ENCODE assay signal across 11 cellular contexts in genomic region chr7:45712057-45712689, GRCh38.
"Had no signal": no experiment of that assay in that cellular context is flagged by ENCODE, and none has a peak within 500 bp of the region (broad histone marks: within the 10 kb centered on the region; RNA-seq: fewer than 3 reads in every experiment).

No MANE protein-coding gene starts in this region.

- H3K27me3 ChIP-seq: neural progenitor cell, pancreas, vagina had no signal

- H3K27ac ChIP-seq: neural progenitor cell, pancreas, tibial artery, vagina had no signal

- H3K27me3 Mint-ChIP-seq: activated naive CD4-positive, alpha-beta T cell treated with anti-CD3 and anti-CD28 coated beads, Interleukin-2, amount 10 ng/mL, durations not matched to agents 7 days and 5 days had no signal

- H3K4me3 ChIP-seq: neural progenitor cell, pancreas, tibial artery, vagina had no signal

- H3K36me3 Mint-ChIP-seq: activated naive CD4-positive, alpha-beta T cell treated with anti-CD3 and anti-CD28 coated beads, Interleukin-2, amount 10 ng/mL, durations not matched to agents 7 days and 5 days; naive B cell; stimulated activated effector memory CD8-positive, alpha-beta T cell treated with anti-CD3 and anti-CD28 coated beads, Interleukin-12 subunit alpha, Interleukin-12 subunit beta, amount 100 ng/mL, for 72 hours had no signal

- ATAC-seq: pancreas had no signal

- H3K27ac Mint-ChIP-seq: activated naive CD4-positive, alpha-beta T cell treated with anti-CD3 and anti-CD28 coated beads, Interleukin-2, amount 10 ng/mL, durations not matched to agents 7 days and 5 days; activated T-helper 1 cell treated with anti-CD3 and anti-CD28 coated beads, Interleukin-12 subunit alpha, Interleukin-12 subunit beta, Interleukin-2, Interleukin-4 antibody, amounts not matched to agents 30 ng/mL and 10 ng/mL and 1 ng/mL, durations not matched to agents 14 hours and 24 hours and 36 hours; naive B cell; neural progenitor cell; stimulated activated effector memory CD8-positive, alpha-beta T cell treated with anti-CD3 and anti-CD28 coated beads, Interleukin-12 subunit alpha, Interleukin-12 subunit beta, amount 100 ng/mL, for 72 hours had no signal

- H3K4me1 ChIP-seq: neural progenitor cell, pancreas, tibial artery, vagina had no signal

- DNase-seq: activated CD8-positive, alpha-beta memory T cell treated with anti-CD3 and anti-CD28 coated beads for 24 hours; activated naive CD4-positive, alpha-beta T cell treated with anti-CD3 and anti-CD28 coated beads, Interleukin-2, amount 10 ng/mL, durations not matched to agents 7 days and 5 days; naive B cell; pancreas; SW 1271 had no signal

- H3K9me3 ChIP-seq: pancreas, tibial artery, vagina had no signal

- H3K36me3 ChIP-seq: neural progenitor cell, pancreas, tibial artery, vagina had no signal

- H3K4me1 Mint-ChIP-seq: activated naive CD4-positive, alpha-beta T cell treated with anti-CD3 and anti-CD28 coated beads, Interleukin-2, amount 10 ng/mL, durations not matched to agents 7 days and 5 days; naive B cell; neural progenitor cell; stimulated activated effector memory CD8-positive, alpha-beta T cell treated with anti-CD3 and anti-CD28 coated beads, Interleukin-12 subunit alpha, Interleukin-12 subunit beta, amount 100 ng/mL, for 72 hours had no signal

- H3K4me3 Mint-ChIP-seq: activated naive CD4-positive, alpha-beta T cell treated with anti-CD3 and anti-CD28 coated beads, Interleukin-2, amount 10 ng/mL, durations not matched to agents 7 days and 5 days; activated T-helper 1 cell treated with anti-CD3 and anti-CD28 coated beads, Interleukin-12 subunit alpha, Interleukin-12 subunit beta, Interleukin-2, Interleukin-4 antibody, amounts not matched to agents 30 ng/mL and 10 ng/mL and 1 ng/mL, durations not matched to agents 14 hours and 24 hours and 36 hours; naive B cell; neural progenitor cell; stimulated activated effector memory CD8-positive, alpha-beta T cell treated with anti-CD3 and anti-CD28 coated beads, Interleukin-12 subunit alpha, Interleukin-12 subunit beta, amount 100 ng/mL, for 72 hours had no signal

- FAIRE-seq: islet of Langerhans had no signal

- H3K9me3 Mint-ChIP-seq: activated naive CD4-positive, alpha-beta T cell treated with anti-CD3 and anti-CD28 coated beads, Interleukin-2, amount 10 ng/mL, durations not matched to agents 7 days and 5 days; activated T-helper 1 cell treated with anti-CD3 and anti-CD28 coated beads, Interleukin-12 subunit alpha, Interleukin-12 subunit beta, Interleukin-2, Interleukin-4 antibody, amounts not matched to agents 30 ng/mL and 10 ng/mL and 1 ng/mL, durations not matched to agents 14 hours and 24 hours and 36 hours; naive B cell; neural progenitor cell; stimulated activated effector memory CD8-positive, alpha-beta T cell treated with anti-CD3 and anti-CD28 coated beads, Interleukin-12 subunit alpha, Interleukin-12 subunit beta, amount 100 ng/mL, for 72 hours had no signal
